ENCODE assay signal across 1 cellular context in the genomic region with DNA sequence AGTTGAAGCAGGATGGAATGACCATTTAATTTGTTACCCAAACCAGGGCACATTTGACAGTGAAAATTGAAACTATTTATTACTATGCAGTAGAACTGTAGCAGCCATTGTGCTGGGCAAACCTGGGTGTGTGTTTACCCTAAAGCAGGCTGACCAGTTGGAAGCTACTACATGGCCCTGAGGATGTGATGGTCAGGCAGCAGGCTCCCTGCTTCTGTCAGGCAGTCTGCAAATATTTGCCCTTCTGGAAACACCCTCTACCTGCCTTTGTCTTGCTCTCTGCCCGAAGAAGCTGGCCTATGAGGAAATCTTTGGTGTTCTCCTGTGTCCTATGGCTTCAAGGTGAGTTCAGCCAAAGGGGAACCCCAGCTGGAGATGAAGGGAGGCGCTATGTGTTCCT.
TF ChIP-seq lines count a peak whose summit lies in the region.

No MANE protein-coding gene starts in this region.

TF ChIP-seq in HepG2, 621 proteins besides CTCF, POLR2A, EP300 and RAD21 (continued from another document):
- TF ChIP-seq, protein P1, sequence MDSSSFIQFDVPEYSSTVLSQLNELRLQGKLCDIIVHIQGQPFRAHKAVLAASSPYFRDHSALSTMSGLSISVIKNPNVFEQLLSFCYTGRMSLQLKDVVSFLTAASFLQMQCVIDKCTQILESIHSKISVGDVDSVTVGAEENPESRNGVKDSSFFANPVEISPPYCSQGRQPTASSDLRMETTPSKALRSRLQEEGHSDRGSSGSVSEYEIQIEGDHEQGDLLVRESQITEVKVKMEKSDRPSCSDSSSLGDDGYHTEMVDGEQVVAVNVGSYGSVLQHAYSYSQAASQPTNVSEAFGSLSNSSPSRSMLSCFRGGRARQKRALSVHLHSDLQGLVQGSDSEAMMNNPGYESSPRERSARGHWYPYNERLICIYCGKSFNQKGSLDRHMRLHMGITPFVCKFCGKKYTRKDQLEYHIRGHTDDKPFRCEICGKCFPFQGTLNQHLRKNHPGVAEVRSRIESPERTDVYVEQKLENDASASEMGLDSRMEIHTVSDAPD (CRISPR knock-in tag; IDR thresholded peaks at IDR 0.05), result no peak
- no peak for TF ChIP-seq CAMTA2 (CRISPR knock-in tag; IDR thresholded peaks at IDR 0.05; ENCODE audit: borderline replicate concordance)
- TF ChIP-seq RELA (CRISPR knock-in tag; IDR thresholded peaks at IDR 0.05), result no peak
- TF ChIP-seq JARID2 (CRISPR knock-in tag; IDR thresholded peaks at IDR 0.05; ENCODE audit: insufficient replicate concordance), result no peak
